ENCODE assay signal across 27 cellular contexts in the genomic region with DNA sequence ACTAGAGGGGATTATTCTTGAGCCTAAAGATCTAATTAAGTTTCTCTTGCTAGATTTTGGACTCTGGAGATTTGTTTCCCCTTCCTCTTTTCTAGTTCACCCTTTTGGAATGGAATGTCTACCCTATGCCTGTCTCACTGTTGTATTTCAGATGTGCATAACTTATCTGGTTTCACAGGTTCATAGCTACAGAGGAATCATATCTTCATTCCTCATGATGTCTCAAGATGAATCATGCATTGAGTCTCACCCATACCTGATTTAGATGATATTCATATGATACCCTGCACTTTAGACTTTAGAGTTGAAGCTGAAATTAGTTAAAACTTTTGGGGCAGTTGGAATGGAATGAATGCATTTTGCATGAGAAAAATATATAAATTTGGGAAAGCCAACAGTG.
"Had no signal": no experiment of that assay in that cellular context is flagged by ENCODE, and none has a peak within 500 bp of the region (broad histone marks: within the 10 kb centered on the region; RNA-seq: fewer than 3 reads in every experiment).

No MANE protein-coding gene starts in this region.

- H3K27me3 ChIP-seq: neural progenitor cell, ovary, right lobe of liver, sigmoid colon, spleen, stomach, thyroid gland, tibial nerve, upper lobe of left lung, vagina had no signal

- H3K4me1 ChIP-seq: neural progenitor cell, parathyroid adenoma, psoas muscle, right lobe of liver, spleen, stomach, thyroid gland, tibial nerve, upper lobe of left lung, vagina had no signal

- H2AFZ ChIP-seq: neural progenitor cell, parathyroid adenoma had no signal

- DNase-seq: naive thymus-derived CD8-positive, alpha-beta T cell; occipital lobe; ovary; posterior cingulate gyrus; psoas muscle; right cardiac atrium; right lobe of liver; sigmoid colon; small intestine; spleen; stimulated activated CD4-positive, alpha-beta T cell treated with anti-CD3 and anti-CD28 coated beads, Interleukin-12 subunit alpha, Interleukin-12 subunit beta, amount 100 ng/mL, for 4 hours; stimulated activated CD4-positive, alpha-beta T cell treated with anti-CD3 and anti-CD28 coated beads, Interleukin-1b, Interleukin-23, amount 100 ng/mL, for 48 hours; stimulated activated CD4-positive, alpha-beta T cell treated with anti-CD3 and anti-CD28 coated beads, Interleukin-4, amount 100 ng/mL, for 1 hour; stimulated activated CD4-positive, alpha-beta T cell treated with anti-CD3 and anti-CD28 coated beads, Interleukin-4, amount 100 ng/mL, for 4 hours; stimulated activated CD8-positive, alpha-beta memory T cell treated with anti-CD3 and anti-CD28 coated beads, Interleukin-4, amount 100 ng/mL, for 48 hours; stimulated activated naive B cell treated with anti-CD40 and anti-IgM and Interleukin-4, amounts not matched to agents 10 μg/mL and 1 μg/mL and 100 μg/mL, for 72 hours; stimulated activated naive CD4-positive, alpha-beta T cell treated with Interleukin-2 at 50 U/mL for 16 hours; stomach; thyroid gland; upper lobe of left lung had no signal

- H3K79me2 ChIP-seq: parathyroid adenoma had no signal

- H3K9ac ChIP-seq: neural progenitor cell, parathyroid adenoma had no signal

- ATAC-seq: naive thymus-derived CD8-positive, alpha-beta T cell; natural killer cell treated with Interleukin-12 subunit alpha and Interleukin-12 subunit beta and Interleukin-15 and Interleukin-18, amount 100 ng/mL, for 72 hours; psoas muscle; right cardiac atrium; right lobe of liver; stimulated activated naive B cell treated with anti-CD40 and anti-IgM and Interleukin-4, amounts not matched to agents 10 μg/mL and 1 μg/mL and 100 μg/mL, for 72 hours had no signal

- H3K27ac ChIP-seq: neural progenitor cell, ovary, parathyroid adenoma, psoas muscle, right lobe of liver, sigmoid colon, spleen, stomach, thoracic aorta, thyroid gland, tibial nerve, upper lobe of left lung, vagina had no signal

- H3K36me3 ChIP-seq: neural progenitor cell, ovary, right lobe of liver, sigmoid colon, spleen, stomach, thoracic aorta, thyroid gland, tibial nerve, upper lobe of left lung, vagina had no signal

- H3K4me2 ChIP-seq: neural progenitor cell had no signal

- FAIRE-seq: small intestine, urothelium cell line had no signal

- H3K4me3 ChIP-seq: neural progenitor cell, ovary, psoas muscle, right lobe of liver, sigmoid colon, spleen, stomach, thoracic aorta, thyroid gland, tibial nerve, upper lobe of left lung, vagina had no signal

- H3K9me3 ChIP-seq: ovary, psoas muscle, right lobe of liver, sigmoid colon, spleen, stomach, thoracic aorta, thyroid gland, tibial nerve, upper lobe of left lung, vagina had no signal
